ENCODE assay signal across 8 cellular contexts in genomic region chr2:54838585-54839035, GRCh38.
DNase-seq lines count a peak whose midpoint lies in the region; ATAC-seq, FAIRE-seq and TF ChIP-seq lines count a peak whose summit lies in the region.

No MANE protein-coding gene starts in this region.

- POLR2A ChIA-PET in activated B cell treated with CpG ODN at 0.5 μM for 24 hours (lab: Charles Lee): interaction anchor here (0.6 to 1.8 kb wide), 6 partner anchors 82 to 318 kb away, joined by 3 to 14 read pairs (median 4); no protein-coding TSS in a partner anchor

- no peak overlapping the region for H3K27ac Mint-ChIP-seq in activated B cell treated with CpG ODN at 0.5 μM for 24 hours

- CTCF ChIA-PET in activated B cell treated with CpG ODN at 0.5 μM for 24 hours (lab: Charles Lee): interaction anchor here (0.5 to 3.5 kb wide), 34 partner anchors 11 to 731 kb away, joined by 3 to 46 read pairs (median 4); no protein-coding TSS in a partner anchor

- peaks cover 4% of the 10 kb centered on the region for H3K4me1 Mint-ChIP-seq in activated B cell treated with CpG ODN at 0.5 μM for 24 hours

- no peak overlapping the region for H3K4me3 Mint-ChIP-seq in activated B cell treated with CpG ODN at 0.5 μM for 24 hours

- no peaks in the 10 kb centered on the region for H3K27me3 Mint-ChIP-seq in activated B cell treated with CpG ODN at 0.5 μM for 24 hours

- TF ChIP-seq CTCF in activated B cell treated with CpG ODN at 0.5 μM for 24 hours (IDR thresholded peaks at IDR 0.05) (peak; percentile 58), bronchial epithelial cell (IDR thresholded peaks at IDR 0.05; ENCODE audit: insufficient read depth, low read length, severe bottlenecking) (peak; percentile 91), kidney epithelial cell (IDR thresholded peaks at IDR 0.05; ENCODE audit: insufficient read depth, low read length, poor library complexity, severe bottlenecking) (peak; percentile 92)

- no peak overlapping the region for H3K4me3 ChIP-seq in bronchial epithelial cell (ENCODE audit: low read depth, low read length)
- H3K4me3 ChIP-seq in kidney epithelial cell (ENCODE audit: low read depth, low read length): no peak overlapping the region

- peak; percentile 81 for ATAC-seq in HG02642 (IDR thresholded peaks at IDR 0.05; ENCODE audit: poor library complexity, unreplicated experiment)
- ATAC-seq in activated B cell treated with CpG ODN at 0.5 μM for 24 hours (ENCODE audit: low read depth): peak; percentile 91

- H3K9me3 Mint-ChIP-seq in activated B cell treated with CpG ODN at 0.5 μM for 24 hours: no peaks in the 10 kb centered on the region

- no peak for FAIRE-seq in bronchial epithelial cell (lab: Jason Lieb, UNC)

- intact Hi-C loops in activated B cell treated with CpG ODN at 0.5 μM for 24 hours (cut with micrococcal nuclease): loop anchor here (1.0 kb wide), 9 partner anchors 82 to 731 kb away; partner anchors contain the start of gene EML6

- H3K36me3 ChIP-seq in bronchial epithelial cell (ENCODE audit: control insufficient read depth, insufficient read depth, low read length): no peaks in the 10 kb centered on the region
- H3K36me3 ChIP-seq in kidney epithelial cell (ENCODE audit: control insufficient read depth, insufficient read depth, low read length): no peaks in the 10 kb centered on the region

- H3K27me3 ChIP-seq in bronchial epithelial cell (ENCODE audit: control insufficient read depth, insufficient read depth, low read length) (no peaks in the 10 kb centered on the region), kidney epithelial cell (ENCODE audit: control insufficient read depth, insufficient read depth, low read length) (no peaks in the 10 kb centered on the region)

- DNase-seq in NCI-H2029 (lab: John Stamatoyannopoulos, UW) (peak; percentile 16), NCI-H2029 treated with DMSO at 0.1 percent for 48 hours (lab: John Stamatoyannopoulos, UW) (no peak), NCI-H1930 (lab: John Stamatoyannopoulos, UW) (peak; percentile 21 to 52), activated B cell treated with CpG ODN at 0.5 μM for 24 hours (peak; percentile 27), bronchial epithelial cell (ENCODE audit: low read depth) (peak; percentile 71), kidney epithelial cell (ENCODE audit: low read depth) (peak; percentile 23)
- peak; percentile 64 to 67 for DNase-seq in stimulated activated CD4-positive, alpha-beta T cell treated with anti-CD3 and anti-CD28 coated beads, Interleukin-2, amount 100 ng/mL, for 48 hours

- no peaks in the 10 kb centered on the region for H3K36me3 Mint-ChIP-seq in activated B cell treated with CpG ODN at 0.5 μM for 24 hours (ENCODE audit: low read depth)
